In genomic region chr17:67138392-67138791, GRCh38 we compare ENCODE assay signal across 26 cellular contexts.
A peak's percentile ranks its signal among the peaks of the same experiment; 100 is the strongest.
DNase-seq lines count a peak whose midpoint lies in the region; ATAC-seq lines count a peak whose summit lies in the region.
"Had no signal": no experiment of that assay in that cellular context is flagged by ENCODE, and none has a peak within 500 bp of the region (broad histone marks: within the 10 kb centered on the region; RNA-seq: fewer than 3 reads in every experiment).

No MANE protein-coding gene starts in this region.

- no peaks in the 10 kb centered on the region for H3K9me3 Mint-ChIP-seq in activated CD8-positive, alpha-beta memory T cell treated with anti-CD3 and anti-CD28 coated beads, Interleukin-2, amount 10 ng/mL, durations not matched to agents 7 days and 5 days (ENCODE audit: low read depth)
- no peaks in the 10 kb centered on the region for H3K9me3 Mint-ChIP-seq in effector memory CD8-positive, alpha-beta T cell
- H3K9me3 Mint-ChIP-seq: activated naive CD4-positive, alpha-beta T cell treated with anti-CD3 and anti-CD28 coated beads, Interleukin-2, amount 50 U/mL, for 24 hours; neural crest cell had no signal

- CTCF ChIA-PET in activated CD8-positive, alpha-beta memory T cell treated with anti-CD3 and anti-CD28 coated beads, Interleukin-2, amount 10 ng/mL, durations not matched to agents 7 days and 5 days (lab: Charles Lee) = interaction anchor here (1.1 kb wide), 1 partner anchor 40 kb away, joined by 4 read pairs; no protein-coding TSS in a partner anchor

- H3K4me1 Mint-ChIP-seq in activated CD8-positive, alpha-beta memory T cell treated with anti-CD3 and anti-CD28 coated beads, Interleukin-2, amount 10 ng/mL, durations not matched to agents 7 days and 5 days = peaks cover 25% of the 10 kb centered on the region
- peaks cover 21 to 40% of the 10 kb centered on the region in 2 donors for H3K4me1 Mint-ChIP-seq in effector memory CD8-positive, alpha-beta T cell (ENCODE audit: low read depth in 2 of 2)
- H3K4me1 Mint-ChIP-seq: neural crest cell had no signal

- peak overlapping the region; percentile 20 for H3K27ac ChIP-seq in KOPT-K1 (ENCODE audit: low read depth, low read length, poor library complexity, severe bottlenecking)
- H3K27ac ChIP-seq: brain microvascular endothelial cell, C4-2B, epithelial cell of prostate, suprapubic skin, vagina had no signal

- H3K27ac Mint-ChIP-seq in activated CD8-positive, alpha-beta memory T cell treated with anti-CD3 and anti-CD28 coated beads, Interleukin-2, amount 10 ng/mL, durations not matched to agents 7 days and 5 days = peak overlapping the region; percentile 72
- peak overlapping the region; percentile 28 to 59 for H3K27ac Mint-ChIP-seq in effector memory CD8-positive, alpha-beta T cell
- H3K27ac Mint-ChIP-seq: activated naive CD4-positive, alpha-beta T cell treated with anti-CD3 and anti-CD28 coated beads, Interleukin-2, amount 50 U/mL, for 24 hours had no signal

- no peak for DNase-seq in activated CD8-positive, alpha-beta memory T cell treated with anti-CD3 and anti-CD28 coated beads, Interleukin-2, amount 10 ng/mL, durations not matched to agents 7 days and 5 days
- DNase-seq in activated CD8-positive, alpha-beta memory T cell treated with anti-CD3 and anti-CD28 coated beads, Interleukin-2, amount 50 U/mL, for 4 hours = no peak
- DNase-seq in effector memory CD8-positive, alpha-beta T cell = no peak
- DNase-seq in pons (ENCODE audit: low spot score) (peak; percentile 80), COLO668 (lab: John Stamatoyannopoulos, UW; ENCODE audit: unreplicated experiment) (no peak), NAMALWA (ENCODE audit: low spot score) (no peak), islet precursor cell (no peak)
- DNase-seq: activated CD4-positive, alpha-beta T cell treated with anti-CD3 and anti-CD28 coated beads for 4 hours; activated T-cell treated with anti-CD3 and anti-CD28 coated beads for 4 hours; brain microvascular endothelial cell; DMS79; foreskin fibroblast; mesendoderm; MV-4-11; NCI-H2081 treated with DMSO at 0.1 percent for 48 hours; NK-92 treated with Interleukin-12 subunit alpha and Interleukin-12 subunit beta, amount 100 ng/mL, for 24 hours; SK-N-SH; spleen had no signal

- H3K9me3 ChIP-seq in KOPT-K1 (ENCODE audit: insufficient read depth, low read length, poor library complexity, severe bottlenecking) = no peaks in the 10 kb centered on the region
- H3K9me3 ChIP-seq: SK-N-SH, suprapubic skin, vagina had no signal

- H3K4me3 Mint-ChIP-seq in activated CD8-positive, alpha-beta memory T cell treated with anti-CD3 and anti-CD28 coated beads, Interleukin-2, amount 10 ng/mL, durations not matched to agents 7 days and 5 days = no peak overlapping the region
- peak overlapping the region; percentile 0 to 41 for H3K4me3 Mint-ChIP-seq in effector memory CD8-positive, alpha-beta T cell
- H3K4me3 Mint-ChIP-seq: activated naive CD4-positive, alpha-beta T cell treated with anti-CD3 and anti-CD28 coated beads, Interleukin-2, amount 50 U/mL, for 24 hours; neural crest cell had no signal

- H3K27me3 Mint-ChIP-seq in activated CD8-positive, alpha-beta memory T cell treated with anti-CD3 and anti-CD28 coated beads, Interleukin-2, amount 10 ng/mL, durations not matched to agents 7 days and 5 days = no peaks in the 10 kb centered on the region
- H3K27me3 Mint-ChIP-seq in effector memory CD8-positive, alpha-beta T cell = no peaks in the 10 kb centered on the region
- H3K27me3 Mint-ChIP-seq: activated naive CD4-positive, alpha-beta T cell treated with anti-CD3 and anti-CD28 coated beads, Interleukin-2, amount 50 U/mL, for 24 hours had no signal

- ATAC-seq in activated CD8-positive, alpha-beta memory T cell treated with anti-CD3 and anti-CD28 coated beads, Interleukin-2, amount 10 ng/mL, durations not matched to agents 7 days and 5 days = peak; percentile 36
- peak; percentile 44 for ATAC-seq in effector memory CD8-positive, alpha-beta T cell (replicated peaks)
- ATAC-seq: K562 had no signal

- H3K36me3 ChIP-seq in KOPT-K1 (ENCODE audit: insufficient read depth, low read length) = peaks cover 86% of the 10 kb centered on the region

- H3K36me3 Mint-ChIP-seq in activated CD8-positive, alpha-beta memory T cell treated with anti-CD3 and anti-CD28 coated beads, Interleukin-2, amount 10 ng/mL, durations not matched to agents 7 days and 5 days = peaks cover 49% of the 10 kb centered on the region
- peaks cover 43% of the 10 kb centered on the region for H3K36me3 Mint-ChIP-seq in effector memory CD8-positive, alpha-beta T cell (ENCODE audit: insufficient read depth)
